In genomic region chr17:44599298-44600175, GRCh38 we compare ENCODE assay signal across 10 cellular contexts. TPM values are rescaled to one million over a fixed set of nuclear protein-coding genes. Genes with fewer than 3 reads are reported as not detected.
DNase-seq lines count a peak whose midpoint lies in the region; ATAC-seq and TF ChIP-seq lines count a peak whose summit lies in the region.
"Had no signal": no experiment of that assay in that cellular context is flagged by ENCODE, and none has a peak within 500 bp of the region (broad histone marks: within the 10 kb centered on the region; RNA-seq: fewer than 3 reads in every experiment).

No MANE protein-coding gene starts in this region.

- no peak for ATAC-seq in naive thymus-derived CD4-positive, alpha-beta T cell

- H3K9me3 ChIP-seq in naive thymus-derived CD4-positive, alpha-beta T cell (ENCODE audit: control insufficient read depth in 2 of 3, low read length in 3 of 3) = no peaks in the 10 kb centered on the region

- no peaks in the 10 kb centered on the region for H3K36me3 Mint-ChIP-seq in naive thymus-derived CD4-positive, alpha-beta T cell

- H3K9me3 Mint-ChIP-seq in naive thymus-derived CD4-positive, alpha-beta T cell = no peaks in the 10 kb centered on the region

- POLR2A ChIA-PET in naive thymus-derived CD4-positive, alpha-beta T cell (lab: Charles Lee) = no interaction called here

- H3K27ac Mint-ChIP-seq in naive thymus-derived CD4-positive, alpha-beta T cell = no peak overlapping the region

- peak; percentile 13 for DNase-seq in G401 (ENCODE audit: low spot score)
- peak; percentile 40 for DNase-seq in RKO (ENCODE audit: low spot score)
- DNase-seq in foreskin fibroblast = peak; percentile 97 to 98
- DNase-seq in retinal pigment epithelial cell (ENCODE audit: low read depth) = peak; percentile 100
- DNase-seq in AML-193 (lab: John Stamatoyannopoulos, UW) = no peak
- DNase-seq in T-helper 1 cell = no peak
- DNase-seq in naive thymus-derived CD4-positive, alpha-beta T cell = no peak
- DNase-seq in activated CD8-positive, alpha-beta memory T cell treated with anti-CD3 and anti-CD28 coated beads, Interleukin-2, amount 50 U/mL, for 48 hours = no peak
- DNase-seq: Karpas-422 had no signal

- intact Hi-C loops in naive thymus-derived CD4-positive, alpha-beta T cell (cut with micrococcal nuclease) = no loop called here

- no peak overlapping the region for H3K4me3 Mint-ChIP-seq in naive thymus-derived CD4-positive, alpha-beta T cell

- no peaks in the 10 kb centered on the region for H3K27me3 ChIP-seq in naive thymus-derived CD4-positive, alpha-beta T cell (ENCODE audit: control insufficient read depth in 2 of 2, insufficient read depth in 2 of 2, low read length in 2 of 2)

- in situ Hi-C loops in G401 (cut with HindIII; ENCODE audit: low sequenced_read_pairs) = no loop called here

- peaks cover 5 to 18% (median 9%) of the 10 kb centered on the region in 5 donors for H3K27me3 Mint-ChIP-seq in naive thymus-derived CD4-positive, alpha-beta T cell

- H3K4me3 ChIP-seq in foreskin fibroblast (ENCODE audit: low read depth in 1 of 2, low read length in 2 of 2) = no peak overlapping the region
- no peak overlapping the region for H3K4me3 ChIP-seq in retinal pigment epithelial cell (ENCODE audit: low read length)
- no peak overlapping the region for H3K4me3 ChIP-seq in naive thymus-derived CD4-positive, alpha-beta T cell (ENCODE audit: low read length)

- H3K36me3 ChIP-seq in naive thymus-derived CD4-positive, alpha-beta T cell (ENCODE audit: control insufficient read depth in 2 of 3, insufficient read depth in 3 of 3, low read length in 3 of 3) = no peaks in the 10 kb centered on the region

- H3K4me1 Mint-ChIP-seq in naive thymus-derived CD4-positive, alpha-beta T cell = no peaks in the 10 kb centered on the region

- TF ChIP-seq CTCF in foreskin fibroblast (IDR thresholded peaks at IDR 0.05; ENCODE audit: low read depth, low read length) = no peak
- TF ChIP-seq CTCF in retinal pigment epithelial cell (conservative IDR thresholded peaks at IDR 0.05; ENCODE audit: low read depth, low read length) = no peak

- no peak overlapping the region for H3K27ac ChIP-seq in naive thymus-derived CD4-positive, alpha-beta T cell (ENCODE audit: low read depth, low read length)

- H3K4me1 ChIP-seq in naive thymus-derived CD4-positive, alpha-beta T cell (ENCODE audit: control insufficient read depth in 2 of 2, insufficient read depth in 2 of 2, low read length in 2 of 2) = no peaks in the 10 kb centered on the region

- CTCF ChIA-PET in naive thymus-derived CD4-positive, alpha-beta T cell (lab: Charles Lee) = no interaction called here

RNA-seq across cellular contexts. Expression of gene FZD2, which starts 42.3 kb away (rescaled TPM):
- 121 and 131 TPM in 2 replicates for total RNA-seq in G401 (2014; rRNA removed; shearing (Covaris generic))
- 1 to 10 TPM in 1 of 5 experiments, under 1 TPM in 2, not detected in 2; 0.16 to 1.7 (median 0.19) TPM for total RNA-seq in naive thymus-derived CD4-positive, alpha-beta T cell
- under 1 TPM in 1 of 2 donors, not detected in 1; 0.13 TPM for polyA plus RNA-seq in naive thymus-derived CD4-positive, alpha-beta T cell

RNA-seq across cellular contexts. Expression of gene MEIOC, which starts 56.7 kb away (rescaled TPM):
- not detected in 2 replicates for total RNA-seq in G401 (2014; rRNA removed; shearing (Covaris generic))
- total RNA-seq in naive thymus-derived CD4-positive, alpha-beta T cell = under 1 TPM in 1 of 5 experiments, not detected in 4; 0.27 TPM
- polyA plus RNA-seq in naive thymus-derived CD4-positive, alpha-beta T cell = under 1 TPM; 0.14 to 0.61 TPM
- total RNA-seq: mononuclear cell had no signal

Comparison
In these comparisons a context has a peak if more than half of its experiments do, and no peak if none do; other contexts are left out.
1. DNase-seq: peak in G401 (single experiment), RKO (single experiment), foreskin fibroblast (2 of 2) and retinal pigment epithelial cell (single experiment); none in AML-193 (0 of 2), T-helper 1 cell (0 of 5), naive thymus-derived CD4-positive, alpha-beta T cell (0 of 9) and activated CD8-positive, alpha-beta memory T cell treated with anti-CD3 and anti-CD28 coated beads, Interleukin-2, amount 50 U/mL, for 48 hours (single experiment).
2. RNA of gene FZD2, which starts 42.3 kb away (total RNA-seq): 121 to 131 TPM in G401; 0.16 to 1.7 TPM in naive thymus-derived CD4-positive, alpha-beta T cell; every median in the first group is over 10 times any median in the second.